Comparison of ENCODE assay signal across 16 cellular contexts in genomic region chr5:179229331-179229761, GRCh38.
"Had no signal": no experiment of that assay in that cellular context is flagged by ENCODE, and none has a peak within 500 bp of the region (broad histone marks: within the 10 kb centered on the region; RNA-seq: fewer than 3 reads in every experiment).

No MANE protein-coding gene starts in this region.

- H3K36me3 ChIP-seq: adrenal gland, neutrophil had no signal

- H3K27ac ChIP-seq: adrenal gland, foreskin keratinocyte, neutrophil had no signal

- FAIRE-seq: small intestine had no signal

- H3K4me3 ChIP-seq: adrenal gland had no signal

- ATAC-seq: foreskin keratinocyte; naive thymus-derived CD4-positive, alpha-beta T cell; stimulated activated naive CD8-positive, alpha-beta T cell treated with anti-CD3 and anti-CD28 coated beads, Interleukin-15, Interleukin-2, amounts not matched to agents 100 U/mL and 50 U/mL, for 24 hours; T-helper 17 cell had no signal

- H3K27me3 ChIP-seq: adrenal gland, foreskin keratinocyte, neutrophil had no signal

- H3K4me1 ChIP-seq: adrenal gland, foreskin keratinocyte had no signal

- DNase-seq: activated CD4-positive, alpha-beta memory T cell treated with anti-CD3 and anti-CD28 coated beads, Interleukin-2, amount 10 ng/mL, durations not matched to agents 7 days and 5 days; activated CD4-positive, alpha-beta T cell treated with anti-CD3 and anti-CD28 coated beads for 4 hours; central memory CD4-positive, alpha-beta T cell; effector memory CD4-positive, alpha-beta T cell; foreskin keratinocyte; glutamatergic neuron; hypothalamus; naive thymus-derived CD4-positive, alpha-beta T cell; retina; small intestine; stimulated activated CD4-positive, alpha-beta T cell treated with anti-CD3 and anti-CD28 coated beads, Interleukin-4, amount 100 ng/mL, for 4 hours; stimulated activated CD8-positive, alpha-beta memory T cell treated with anti-CD3 and anti-CD28 coated beads, Interleukin-4, amount 100 ng/mL, for 48 hours; stimulated activated naive CD8-positive, alpha-beta T cell treated with anti-CD3 and anti-CD28 coated beads, Interleukin-15, Interleukin-2, amounts not matched to agents 100 U/mL and 50 U/mL, for 24 hours; T-helper 17 cell had no signal

- H3K9me3 ChIP-seq: adrenal gland, neutrophil had no signal
